Comparison of ENCODE assay signal across 27 cellular contexts in genomic region chr22:44333847-44334635, GRCh38. TPM values are rescaled to one million over a fixed set of nuclear protein-coding genes. Genes with fewer than 3 reads are reported as not detected.
"Had no signal": no experiment of that assay in that cellular context is flagged by ENCODE, and none has a peak within 500 bp of the region (broad histone marks: within the 10 kb centered on the region; RNA-seq: fewer than 3 reads in every experiment).

No MANE protein-coding gene starts in this region.

- H3K9me3 ChIP-seq: esophagus squamous epithelium, neutrophil, stomach, thyroid gland, vagina had no signal

- H3K27ac ChIP-seq: esophagus squamous epithelium, neutrophil, parathyroid adenoma, stomach, thyroid gland, vagina had no signal

- H2AFZ ChIP-seq: parathyroid adenoma had no signal

- ATAC-seq: effector memory CD8-positive, alpha-beta T cell; left colon; sciatic nerve; stimulated activated effector memory CD8-positive, alpha-beta T cell treated with anti-CD3 and anti-CD28 coated beads, Interleukin-12 subunit alpha, Interleukin-12 subunit beta, amount 100 ng/mL, for 72 hours had no signal

- DNase-seq: cortex of kidney; effector memory CD8-positive, alpha-beta T cell; erythroblast; esophagus squamous epithelium; foreskin melanocyte; hypothalamus; immature natural killer cell; islet precursor cell; kidney glomerular epithelial cell; left colon; natural killer cell; stimulated activated CD4-positive, alpha-beta T cell treated with anti-CD3 and anti-CD28 coated beads, Interleukin-12 subunit alpha, Interleukin-12 subunit beta, amount 100 ng/mL, for 4 hours; stimulated activated CD4-positive, alpha-beta T cell treated with anti-CD3 and anti-CD28 coated beads, Interleukin-2, amount 100 ng/mL, for 24 hours; stimulated activated CD4-positive, alpha-beta T cell treated with anti-CD3 and anti-CD28 coated beads, Interleukin-4, amount 100 ng/mL, for 24 hours; stimulated activated naive CD4-positive, alpha-beta T cell treated with Interleukin-2 at 50 U/mL for 16 hours; stomach; thyroid gland; trophoblast cell had no signal

- H3K9ac ChIP-seq: parathyroid adenoma had no signal

- H3K27me3 ChIP-seq: vagina had no signal

- H3K4me2 ChIP-seq: smooth muscle cell had no signal

- H3K4me3 ChIP-seq: esophagus squamous epithelium, lung, smooth muscle cell, stomach, thyroid gland, vagina had no signal

- FAIRE-seq: endometrium had no signal

- H3K4me1 ChIP-seq: parathyroid adenoma had no signal

- H3K36me3 ChIP-seq: esophagus squamous epithelium, neutrophil, stomach, thyroid gland, vagina had no signal

RNA-seq across cellular contexts. Expression of gene SHISAL1, which starts 21.3 kb away (rescaled TPM):
- total RNA-seq: mononuclear cell, natural killer cell had no signal
- polyA plus RNA-seq: immature natural killer cell had no signal
